In the genomic region with DNA sequence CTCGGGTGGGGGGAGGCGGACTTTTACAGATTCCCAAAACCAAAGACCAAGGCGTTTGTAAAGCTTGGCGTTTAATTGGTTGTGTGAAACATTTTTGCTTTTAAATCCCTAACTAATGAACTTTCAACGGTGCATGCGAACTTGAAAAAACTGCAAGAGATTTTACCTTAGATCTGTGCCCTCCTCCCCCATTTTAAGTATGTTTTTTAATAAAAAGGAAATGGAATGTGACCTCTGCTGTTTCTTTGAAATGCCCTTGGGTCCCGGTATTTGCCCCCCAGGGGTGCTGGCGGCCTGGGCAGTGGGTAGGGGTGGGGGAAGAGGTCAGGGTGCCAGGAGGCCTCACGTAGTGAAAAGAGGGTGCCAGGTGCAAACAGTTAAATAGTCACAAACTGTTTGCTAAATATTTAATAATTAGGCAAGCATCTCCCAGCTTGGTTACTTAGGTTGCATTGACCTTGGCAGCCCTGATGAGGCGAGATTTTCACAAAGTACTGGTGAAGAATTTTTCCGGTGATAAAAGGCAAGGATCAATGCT, we compare ENCODE assay signal across 9 cellular contexts.
A peak's percentile ranks its signal among the peaks of the same experiment; 100 is the strongest.
DNase-seq lines count a peak whose midpoint lies in the region; ATAC-seq, FAIRE-seq and TF ChIP-seq lines count a peak whose summit lies in the region.
"Had no signal": no experiment of that assay in that cellular context is flagged by ENCODE, and none has a peak within 500 bp of the region (broad histone marks: within the 10 kb centered on the region; RNA-seq: fewer than 3 reads in every experiment).

No MANE protein-coding gene starts in this region.

- no peak for TF ChIP-seq RAD21 in HepG2 (CRISPR knock-in tag; IDR thresholded peaks at IDR 0.05)

- peaks cover 4 to 12% of the 10 kb centered on the region in 2 donors for H3K4me1 Mint-ChIP-seq in stimulated activated naive B cell treated with anti-CD40 and anti-IgM and Interleukin-4, amounts not matched to agents 10 μg/mL and 1 μg/mL and 100 μg/mL, for 72 hours
- H3K4me1 Mint-ChIP-seq in activated CD4-positive, alpha-beta memory T cell treated with anti-CD3 and anti-CD28 coated beads for 36 hours (ENCODE audit: low read depth): peaks cover 12% of the 10 kb centered on the region

- DNase-seq in DMS 273 (lab: John Stamatoyannopoulos, UW; ENCODE audit: unreplicated experiment): peak; percentile 17
- DNase-seq in DMS 273 treated with DMSO at 0.1 percent for 48 hours (lab: John Stamatoyannopoulos, UW): no peak
- DNase-seq in ascending aorta (ENCODE audit: low spot score in 2 of 2): no peak
- DNase-seq in HepG2 (ENCODE audit: low spot score): no peak
- DNase-seq in stimulated activated naive B cell treated with anti-CD40 and anti-IgM and Interleukin-4, amounts not matched to agents 10 μg/mL and 1 μg/mL and 100 μg/mL, for 72 hours: no peak
- no peak for DNase-seq in activated CD4-positive, alpha-beta memory T cell treated with anti-CD3 and anti-CD28 coated beads for 36 hours
- DNase-seq in SIG-M5 (lab: John Stamatoyannopoulos, UW): no peak
- DNase-seq: amniotic stem cell had no signal

- H4K20me1 ChIP-seq in HepG2 (ENCODE audit: insufficient read depth, low read length): no peaks in the 10 kb centered on the region

- ATAC-seq in HepG2 (no peak), HG03175 (IDR thresholded peaks at IDR 0.05; ENCODE audit: unreplicated experiment) (no peak)
- ATAC-seq in stimulated activated naive B cell treated with anti-CD40 and anti-IgM and Interleukin-4, amounts not matched to agents 10 μg/mL and 1 μg/mL and 100 μg/mL, for 72 hours (replicated peaks): no peak

- TF ChIP-seq CTCF in ascending aorta (IDR thresholded peaks at IDR 0.05) (no peak), HepG2 (CRISPR knock-in tag; IDR thresholded peaks at IDR 0.05) (no peak)

- POLR2A ChIA-PET in HepG2 (lab: Yijun Ruan, JAX): interaction anchor here (1.5 kb wide), 1 partner anchor 10 kb away, joined by 5 read pairs; no protein-coding TSS in a partner anchor
- POLR2A ChIA-PET in activated CD4-positive, alpha-beta memory T cell treated with anti-CD3 and anti-CD28 coated beads for 36 hours (lab: Charles Lee): interaction anchor here (1.2 kb wide), 1 partner anchor 11 kb away, joined by 3 read pairs; no protein-coding TSS in a partner anchor

- H3K9me3 ChIP-seq in ascending aorta (no peaks in the 10 kb centered on the region), HepG2 (ENCODE audit: low read length) (no peaks in the 10 kb centered on the region)

- intact Hi-C loops in ascending aorta (cut with DNase I): no loop called here
- intact Hi-C loops in HepG2 (cut with micrococcal nuclease; ENCODE audit: unreplicated experiment): loop anchor here (5.0 kb wide), 1 partner anchor 583 kb away; no protein-coding TSS in a partner anchor
- intact Hi-C loops in activated CD4-positive, alpha-beta memory T cell treated with anti-CD3 and anti-CD28 coated beads for 36 hours (cut with micrococcal nuclease): loop anchor here (10.0 kb wide), 1 partner anchor 580 kb away; no protein-coding TSS in a partner anchor

- H3K9me3 Mint-ChIP-seq in stimulated activated naive B cell treated with anti-CD40 and anti-IgM and Interleukin-4, amounts not matched to agents 10 μg/mL and 1 μg/mL and 100 μg/mL, for 72 hours: no peaks in the 10 kb centered on the region
- no peaks in the 10 kb centered on the region for H3K9me3 Mint-ChIP-seq in activated CD4-positive, alpha-beta memory T cell treated with anti-CD3 and anti-CD28 coated beads for 36 hours

- no peak for TF ChIP-seq POLR2A in HepG2 (IDR thresholded peaks at IDR 0.05; ENCODE audit: insufficient read depth in 1 of 2, low read depth in 2 of 2, low read length in 2 of 2)

- no peak overlapping the region for H3K9ac ChIP-seq in HepG2 (ENCODE audit: insufficient read depth, low read depth, low read length)

- peak overlapping the region; percentile 42 to 53 for H3K4me3 Mint-ChIP-seq in stimulated activated naive B cell treated with anti-CD40 and anti-IgM and Interleukin-4, amounts not matched to agents 10 μg/mL and 1 μg/mL and 100 μg/mL, for 72 hours
- no peak overlapping the region for H3K4me3 Mint-ChIP-seq in activated CD4-positive, alpha-beta memory T cell treated with anti-CD3 and anti-CD28 coated beads for 36 hours

- no TSS peak for BruUV-seq in HepG2 (replicated peaks; lab: Mats Ljungman, UMichigan)

- H3K27ac Mint-ChIP-seq in stimulated activated naive B cell treated with anti-CD40 and anti-IgM and Interleukin-4, amounts not matched to agents 10 μg/mL and 1 μg/mL and 100 μg/mL, for 72 hours: no peak overlapping the region
- no peak overlapping the region for H3K27ac Mint-ChIP-seq in activated CD4-positive, alpha-beta memory T cell treated with anti-CD3 and anti-CD28 coated beads for 36 hours

- no peaks in the 10 kb centered on the region for H3K36me3 ChIP-seq in ascending aorta
- no peaks in the 10 kb centered on the region for H3K36me3 ChIP-seq in HepG2 (replicated peaks in 1 of 2; ENCODE audit: control insufficient read depth in 1 of 2, insufficient read depth in 2 of 2, low read length in 2 of 2)

- H3K79me2 ChIP-seq in HepG2 (ENCODE audit: insufficient read depth, low read length): no peaks in the 10 kb centered on the region

- no peak overlapping the region for H2AFZ ChIP-seq in HepG2 (ENCODE audit: low read length)

- H3K27ac ChIP-seq in ascending aorta (no peak overlapping the region), HepG2 (ENCODE audit: extremely low read length, insufficient read depth, low read length) (no peak overlapping the region)

- CTCF ChIA-PET in HepG2 (lab: Yijun Ruan, JAX; ENCODE audit: low intra/inter-chr PET ratio, low total read pairs): interaction anchor here (1.0 to 2.8 kb wide), 2 partner anchors 112 to 348 kb away, joined by 5 to 10 read pairs; no protein-coding TSS in a partner anchor
- CTCF ChIA-PET in activated CD4-positive, alpha-beta memory T cell treated with anti-CD3 and anti-CD28 coated beads for 36 hours (lab: Charles Lee): interaction anchor here (0.7 to 3.2 kb wide), 5 partner anchors 10 to 148 kb away, joined by 3 to 39 read pairs (median 6); no protein-coding TSS in a partner anchor

- in situ Hi-C loops in HepG2 (cut with HindIII; ENCODE audit: extremely low pct_ligation_motif_present, low pct_unique_long_range_greater_than_20kb): loop anchor here (5.0 to 10.0 kb wide), 2 partner anchors 113 to 340 kb away; no protein-coding TSS in a partner anchor

- WGBS in HepG2 (ENCODE audit: low lambda C conversion rate): 6% methylated on average over 11 of the region's 11 CpGs

- no peak for TF ChIP-seq EP300 in HepG2 (IDR thresholded peaks at IDR 0.05; ENCODE audit: low read depth in 2 of 2, low read length in 2 of 2)
- no peak for TF ChIP-seq EP300 in HepG2 (CRISPR knock-in tag; IDR thresholded peaks at IDR 0.05; ENCODE audit: borderline replicate concordance)

- no peaks in the 10 kb centered on the region for H3K36me3 Mint-ChIP-seq in stimulated activated naive B cell treated with anti-CD40 and anti-IgM and Interleukin-4, amounts not matched to agents 10 μg/mL and 1 μg/mL and 100 μg/mL, for 72 hours
- H3K36me3 Mint-ChIP-seq in activated CD4-positive, alpha-beta memory T cell treated with anti-CD3 and anti-CD28 coated beads for 36 hours: no peaks in the 10 kb centered on the region

- H3K27me3 ChIP-seq in ascending aorta (no peaks in the 10 kb centered on the region), HepG2 (ENCODE audit: control insufficient read depth in 1 of 2, insufficient read depth in 2 of 2, low read length in 2 of 2) (peaks cover 0 to 26% of the 10 kb centered on the region in 2 experiments; a peak in 4 of 5 replicates)

- H3K4me3 ChIP-seq in ascending aorta (peak overlapping the region; percentile 58 to 61), HepG2 (replicated peaks in 1 of 3; ENCODE audit: insufficient read depth in 1 of 3, low read depth in 2 of 3, low read length in 3 of 3) (peak overlapping the region in 1 of 3 experiments; percentile 18; a peak in 2 of 6 replicates)

- H3K4me2 ChIP-seq in HepG2 (ENCODE audit: low read depth, low read length): peak overlapping the region; percentile 90

- H3K4me1 ChIP-seq in ascending aorta: no peaks in the 10 kb centered on the region
- peaks cover 33% of the 10 kb centered on the region for H3K4me1 ChIP-seq in HepG2 (ENCODE audit: insufficient read depth, low read length)

- peaks cover 72 to 74% of the 10 kb centered on the region in 2 donors for H3K27me3 Mint-ChIP-seq in stimulated activated naive B cell treated with anti-CD40 and anti-IgM and Interleukin-4, amounts not matched to agents 10 μg/mL and 1 μg/mL and 100 μg/mL, for 72 hours
- H3K27me3 Mint-ChIP-seq in activated CD4-positive, alpha-beta memory T cell treated with anti-CD3 and anti-CD28 coated beads for 36 hours: peaks cover 33% of the 10 kb centered on the region

- no peak for FAIRE-seq in HepG2 (lab: Jason Lieb, UNC)

TF ChIP-seq in HepG2, 621 proteins besides CTCF, POLR2A, EP300 and RAD21 (continues in another document):
- TF ChIP-seq NPAS2 (CRISPR knock-in tag; IDR thresholded peaks at IDR 0.05; ENCODE audit: borderline replicate concordance): no peak
- TF ChIP-seq, protein P1, sequence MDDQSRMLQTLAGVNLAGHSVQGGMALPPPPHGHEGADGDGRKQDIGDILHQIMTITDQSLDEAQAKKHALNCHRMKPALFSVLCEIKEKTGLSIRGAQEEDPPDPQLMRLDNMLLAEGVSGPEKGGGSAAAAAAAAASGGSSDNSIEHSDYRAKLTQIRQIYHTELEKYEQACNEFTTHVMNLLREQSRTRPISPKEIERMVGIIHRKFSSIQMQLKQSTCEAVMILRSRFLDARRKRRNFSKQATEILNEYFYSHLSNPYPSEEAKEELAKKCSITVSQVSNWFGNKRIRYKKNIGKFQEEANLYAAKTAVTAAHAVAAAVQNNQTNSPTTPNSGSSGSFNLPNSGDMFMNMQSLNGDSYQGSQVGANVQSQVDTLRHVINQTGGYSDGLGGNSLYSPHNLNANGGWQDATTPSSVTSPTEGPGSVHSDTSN (CRISPR knock-in tag; IDR thresholded peaks at IDR 0.05; ENCODE audit: borderline replicate concordance): no peak
